Comparison of ENCODE assay signal across 16 cellular contexts in the genomic region with DNA sequence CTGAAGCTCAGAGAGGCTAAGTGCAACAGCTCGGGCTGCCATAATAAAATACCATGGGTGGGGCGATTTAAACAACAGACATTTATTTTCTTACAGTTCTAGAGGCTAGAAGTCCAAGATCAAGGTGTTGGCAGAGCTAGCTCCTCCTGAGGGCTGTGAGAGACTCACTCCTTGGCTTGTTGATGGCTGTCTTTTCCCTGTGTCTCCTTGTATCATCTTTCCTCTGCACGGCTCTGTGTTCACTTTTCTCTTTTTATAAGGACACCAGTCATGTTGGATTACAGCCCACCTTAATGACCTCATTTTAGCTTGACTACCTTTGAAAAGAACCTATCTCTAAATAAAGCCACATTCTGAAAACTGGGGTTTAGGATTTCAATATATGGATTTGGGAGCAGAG.
DNase-seq lines count a peak whose midpoint lies in the region; ATAC-seq and TF ChIP-seq lines count a peak whose summit lies in the region.
"Had no signal": no experiment of that assay in that cellular context is flagged by ENCODE, and none has a peak within 500 bp of the region (broad histone marks: within the 10 kb centered on the region; RNA-seq: fewer than 3 reads in every experiment).

No MANE protein-coding gene starts in this region.

- peak overlapping the region; percentile 14; the same call in 1 of the 2 replicates for H3K23ac ChIP-seq in IMR-90 (ENCODE audit: low read depth, low read length)

- no TSS peak for BruUV-seq in IMR-90 (replicated peaks; lab: Mats Ljungman, UMichigan)

- H4K20me1 ChIP-seq in IMR-90 (ENCODE audit: insufficient read depth, low read length), result no peaks in the 10 kb centered on the region

- H3K9me3 Mint-ChIP-seq in brain (peaks cover 0 to 6% (median 3%) of the 10 kb centered on the region in 5 experiments), mesothelial cell of epicardium (peaks cover 4% of the 10 kb centered on the region)
- H3K9me3 Mint-ChIP-seq: activated CD4-positive, alpha-beta T cell treated with anti-CD3 and anti-CD28 coated beads, Interleukin-2, amount 10 ng/mL, durations not matched to agents 24 days and 14 days; activated naive CD4-positive, alpha-beta T cell treated with anti-CD3 and anti-CD28 coated beads for 36 hours had no signal

- peak overlapping the region; percentile 89 for H3K18ac ChIP-seq in IMR-90 (ENCODE audit: low read depth, low read length)

- H2BK5ac ChIP-seq in IMR-90 (ENCODE audit: low read depth, low read length, poor library complexity, severe bottlenecking), result peak overlapping the region; percentile 79

- POLR2A ChIA-PET in IMR-90 (lab: Charles Lee; ENCODE audit: unreplicated experiment), result no interaction called here

- H3K9ac ChIP-seq in IMR-90 (ENCODE audit: low read depth, low read length), result no peak overlapping the region; the same call in 1 of the 2 replicates

- H3K36me3 Mint-ChIP-seq in brain (no peaks in the 10 kb centered on the region), mesothelial cell of epicardium (no peaks in the 10 kb centered on the region)

- H3K9me1 ChIP-seq in IMR-90 (ENCODE audit: insufficient read depth, low read length), result peaks cover 3% of the 10 kb centered on the region

- peak overlapping the region; percentile 67; the same call in 1 of the 2 replicates for H2AK5ac ChIP-seq in IMR-90 (ENCODE audit: low read depth, low read length)

- H3K36me3 ChIP-seq in IMR-90 (ENCODE audit: control insufficient read depth, insufficient read depth, low read length) (no peaks in the 10 kb centered on the region), transverse colon (no peaks in the 10 kb centered on the region)

- H2BK120ac ChIP-seq in IMR-90 (ENCODE audit: low read depth, low read length), result peak overlapping the region; percentile 91

- H4K91ac ChIP-seq in IMR-90 (ENCODE audit: insufficient read depth, low read depth, low read length), result peak overlapping the region; percentile 87

- H3K4me3 Mint-ChIP-seq in brain (peak overlapping the region in 3 of 5 experiments; percentile 51 to 78 (median 68)), mesothelial cell of epicardium (no peak overlapping the region)
- H3K4me3 Mint-ChIP-seq: activated CD4-positive, alpha-beta T cell treated with anti-CD3 and anti-CD28 coated beads, Interleukin-2, amount 10 ng/mL, durations not matched to agents 24 days and 14 days; activated naive CD4-positive, alpha-beta T cell treated with anti-CD3 and anti-CD28 coated beads for 36 hours had no signal

- H3K4me1 Mint-ChIP-seq in brain (peaks cover 21% of the 10 kb centered on the region), mesothelial cell of epicardium (peaks cover 37% of the 10 kb centered on the region)
- H3K4me1 Mint-ChIP-seq: activated CD4-positive, alpha-beta T cell treated with anti-CD3 and anti-CD28 coated beads, Interleukin-2, amount 10 ng/mL, durations not matched to agents 24 days and 14 days had no signal

- peak overlapping the region; percentile 80 for H2BK20ac ChIP-seq in IMR-90 (ENCODE audit: low read depth, low read length)

- H3K27me3 ChIP-seq in IMR-90 (ENCODE audit: control insufficient read depth, insufficient read depth, low read length) (no peaks in the 10 kb centered on the region), transverse colon (no peaks in the 10 kb centered on the region)
- H3K27me3 ChIP-seq: body of pancreas had no signal

- H3K14ac ChIP-seq in IMR-90 (replicated peaks; ENCODE audit: low read depth, low read length), result peak overlapping the region; percentile 61

- no peak for ATAC-seq in IMR-90 (ENCODE audit: low read depth)
- ATAC-seq: body of pancreas, left lobe of liver had no signal

- peak overlapping the region; percentile 27; the same call in 1 of the 2 replicates for H3K27ac ChIP-seq in IMR-90 (ENCODE audit: insufficient read depth, low read length)
- peak overlapping the region; percentile 85 for H3K27ac ChIP-seq in temporal lobe (ENCODE audit: low read depth, low read length)
- no peak overlapping the region for H3K27ac ChIP-seq in transverse colon
- H3K27ac ChIP-seq: body of pancreas had no signal

- CTCF ChIA-PET in IMR-90 (lab: Yijun Ruan, JAX), result no interaction called here

- WGBS in IMR-90 (ENCODE audit: extremely low coverage in 2 of 2, insufficient read length in 1 of 2), 2 experiments, result no CpG with 5 or more reads among the region's 3 CpGs
- 60 to 85% methylated on average over 3 of the region's 3 CpGs for WGBS in transverse colon (ENCODE audit: low coverage in 1 of 2), 2 donors

- no peak overlapping the region for H2AFZ ChIP-seq in IMR-90 (replicated peaks; ENCODE audit: low read length, poor library complexity)

- dilution Hi-C loops in IMR-90 (cut with HindIII; ENCODE audit: low sequenced_read_pairs, unreplicated experiment), result no loop called here

- DNase-seq in IMR-90, result no peak
- DNase-seq in mesothelial cell of epicardium (ENCODE audit: low spot score in 2 of 2, unreplicated experiment in 2 of 2), result no peak
- no peak for DNase-seq in HK-2 (ENCODE audit: unreplicated experiment)
- no peak for DNase-seq in activated T-cell treated with anti-CD3 and anti-CD28 coated beads, Interleukin-2, amount 50 U/mL, for 48 hours
- DNase-seq in GF-D8 (lab: John Stamatoyannopoulos, UW), result no peak
- no peak for DNase-seq in transverse colon
- DNase-seq: activated CD4-positive, alpha-beta T cell treated with anti-CD3 and anti-CD28 coated beads, Interleukin-2, amount 10 ng/mL, durations not matched to agents 24 days and 14 days; activated naive CD4-positive, alpha-beta T cell treated with anti-CD3 and anti-CD28 coated beads for 36 hours; body of pancreas; COR-L47; NCI-H2029; NCI-H526; stimulated activated naive CD4-positive, alpha-beta T cell treated with Interleukin-2 at 50 U/mL for 16 hours had no signal

- no peak overlapping the region for H2AK9ac ChIP-seq in IMR-90 (replicated peaks; ENCODE audit: low read depth, low read length, poor library complexity)

- H3K79me1 ChIP-seq in IMR-90 (ENCODE audit: low read depth in 1 of 2, low read length in 2 of 2), result no peaks in the 10 kb centered on the region

- no peak for TF ChIP-seq EP300 in transverse colon (IDR thresholded peaks at IDR 0.05; ENCODE audit: low read depth)

- in situ Hi-C loops in IMR-90 (cut with MboI; ENCODE audit: low sequenced_read_pairs) (no loop called here), transverse colon (cut with MboI; ENCODE audit: low pct_ligation_motif_present in 1 of 4, low pct_unique_long_range_greater_than_20kb in 1 of 4, low sequenced_read_pairs in 3 of 4) (no loop called here)

- peak overlapping the region; percentile 92 for H3K4ac ChIP-seq in IMR-90 (ENCODE audit: low read depth, low read length)

- no peak overlapping the region for H3K4me3 ChIP-seq in IMR-90 (ENCODE audit: insufficient read depth, low read depth, low read length)
- no peak overlapping the region for H3K4me3 ChIP-seq in transverse colon
- H3K4me3 ChIP-seq: body of pancreas had no signal

- peak overlapping the region; percentile 96 for H4K5ac ChIP-seq in IMR-90 (ENCODE audit: low read depth, low read length)

- H3K9me3 ChIP-seq in IMR-90 (ENCODE audit: control insufficient read depth, insufficient read depth, low read length) (no peaks in the 10 kb centered on the region), transverse colon (no peaks in the 10 kb centered on the region)
- H3K9me3 ChIP-seq: body of pancreas had no signal

- peak overlapping the region; percentile 76 to 87 for H4K8ac ChIP-seq in IMR-90 (ENCODE audit: low read depth in 2 of 2, low read length in 2 of 2)

- H3K27ac Mint-ChIP-seq in brain (peak overlapping the region in 4 of 5 experiments; percentile 86 to 97 (median 94)), mesothelial cell of epicardium (peak overlapping the region; percentile 68)
- H3K27ac Mint-ChIP-seq: activated CD4-positive, alpha-beta T cell treated with anti-CD3 and anti-CD28 coated beads, Interleukin-2, amount 10 ng/mL, durations not matched to agents 24 days and 14 days; activated naive CD4-positive, alpha-beta T cell treated with anti-CD3 and anti-CD28 coated beads for 36 hours had no signal

- no peak for TF ChIP-seq RAD21 in IMR-90 (IDR thresholded peaks at IDR 0.05; ENCODE audit: low read length)

- TF ChIP-seq CTCF in IMR-90 (conservative IDR thresholded peaks at IDR 0.05; ENCODE audit: low read depth, low read length), result no peak
- TF ChIP-seq CTCF in brain (conservative IDR thresholded peaks at IDR 0.05), result no peak
- TF ChIP-seq CTCF in mesothelial cell of epicardium (IDR thresholded peaks at IDR 0.05; ENCODE audit: unreplicated experiment), result no peak
- no peak for TF ChIP-seq CTCF in transverse colon (IDR thresholded peaks at IDR 0.05)

- peak overlapping the region; percentile 85; the same call in 2 of the 3 replicates for H2BK15ac ChIP-seq in IMR-90 (ENCODE audit: low read depth, low read length)

- TF ChIP-seq POLR2A in IMR-90 (IDR thresholded peaks at IDR 0.05; ENCODE audit: low read depth, low read length) (no peak), transverse colon (IDR thresholded peaks at IDR 0.05) (no peak)

- intact Hi-C loops in IMR-90 (cut with micrococcal nuclease), result loop anchor here (2.0 kb wide), 1 partner anchor 13 kb away; no protein-coding TSS in a partner anchor
- intact Hi-C loops in transverse colon (cut with DNase I; ENCODE audit: low total_unique reads), result no loop called here

- H3K27me3 Mint-ChIP-seq in brain (no peaks in the 10 kb centered on the region), mesothelial cell of epicardium (ENCODE audit: low read depth) (no peaks in the 10 kb centered on the region)

- H3K4me2 ChIP-seq in IMR-90 (ENCODE audit: low read depth, low read length), result no peak overlapping the region

- H3K56ac ChIP-seq in IMR-90 (ENCODE audit: extremely low read depth, insufficient read depth, low read length), result no peak overlapping the region

- H3K4me1 ChIP-seq in IMR-90 (ENCODE audit: control insufficient read depth, insufficient read depth, low read length) (peaks cover 20% of the 10 kb centered on the region), transverse colon (peaks cover 0 to 5% (median 0%) of the 10 kb centered on the region in 4 donors)
- H3K4me1 ChIP-seq: body of pancreas had no signal

TF ChIP-seq in IMR-90, 13 proteins besides CTCF, POLR2A, EP300 and RAD21:
- TF ChIP-seq SMC3 (IDR thresholded peaks at IDR 0.05; ENCODE audit: low read depth, low read length) (no peak), CHD1 (IDR thresholded peaks at IDR 0.05; ENCODE audit: low read depth, low read length) (no peak)

Comparison
In these comparisons a context has a peak if more than half of its experiments do, and no peak if none do; other contexts are left out.
1. H3K27ac ChIP-seq: peak in IMR-90 (single experiment) and temporal lobe (single experiment); none in transverse colon (0 of 4).